Comparison of ENCODE assay signal across 10 cellular contexts in genomic region chr10:80468002-80468401, GRCh38. TPM values are rescaled to one million over a fixed set of nuclear protein-coding genes. Genes with fewer than 3 reads are reported as not detected.
DNase-seq lines count a peak whose midpoint lies in the region; ATAC-seq, FAIRE-seq and TF ChIP-seq lines count a peak whose summit lies in the region.
"Had no signal": no experiment of that assay in that cellular context is flagged by ENCODE, and none has a peak within 500 bp of the region (broad histone marks: within the 10 kb centered on the region; RNA-seq: fewer than 3 reads in every experiment).

No MANE protein-coding gene starts in this region.

- peaks cover 52 to 68% of the 10 kb centered on the region in 2 donors for H3K36me3 Mint-ChIP-seq in CD14-positive monocyte
- H3K36me3 Mint-ChIP-seq in effector memory CD8-positive, alpha-beta T cell (ENCODE audit: insufficient read depth) = peaks cover 38% of the 10 kb centered on the region
- peaks cover 5 to 29% (median 8%) of the 10 kb centered on the region in 3 donors for H3K36me3 Mint-ChIP-seq in naive thymus-derived CD8-positive, alpha-beta T cell

- H3K4me3 ChIP-seq in tibial artery = no peak overlapping the region
- H3K4me3 ChIP-seq: SK-N-MC had no signal

- H3K27me3 ChIP-seq in tibial artery = no peaks in the 10 kb centered on the region

- intact Hi-C loops in CD14-positive monocyte (cut with micrococcal nuclease) (no loop called here), tibial artery (cut with DNase I; ENCODE audit: low total_unique reads) (no loop called here)

- peaks cover 0 to 5% (median 0%) of the 10 kb centered on the region in 3 donors for H3K27me3 Mint-ChIP-seq in CD14-positive monocyte (ENCODE audit: low read depth in 3 of 3)
- no peaks in the 10 kb centered on the region for H3K27me3 Mint-ChIP-seq in effector memory CD8-positive, alpha-beta T cell
- no peaks in the 10 kb centered on the region for H3K27me3 Mint-ChIP-seq in naive thymus-derived CD8-positive, alpha-beta T cell

- no peaks in the 10 kb centered on the region for H3K9me3 ChIP-seq in tibial artery

- peak overlapping the region in 1 of 2 donors; percentile 3 for H3K27ac ChIP-seq in tibial artery
- H3K27ac ChIP-seq: SK-N-MC had no signal

- H3K4me3 Mint-ChIP-seq in CD14-positive monocyte = peak overlapping the region; percentile 27 to 35
- H3K4me3 Mint-ChIP-seq in effector memory CD8-positive, alpha-beta T cell = peak overlapping the region; percentile 92 to 97
- H3K4me3 Mint-ChIP-seq in naive thymus-derived CD8-positive, alpha-beta T cell = peak overlapping the region in 9 of 10 donors; percentile 85 to 99 (median 93)

- DNase-seq in CD14-positive monocyte (ENCODE audit: low spot score) = peak; percentile 44
- peak; percentile 63 to 72 for DNase-seq in activated CD4-positive, alpha-beta T cell treated with anti-CD3 and anti-CD28 coated beads for 4 hours
- DNase-seq in effector memory CD8-positive, alpha-beta T cell = peak in 2 of 3 experiments; percentile 47 to 55
- peak in 9 of 10 donors; percentile 44 to 84 (median 74) for DNase-seq in naive thymus-derived CD8-positive, alpha-beta T cell
- peak; percentile 72 to 75 for DNase-seq in tibial artery
- DNase-seq in GM12892 (ENCODE audit: insufficient read length) = no peak
- no peak for DNase-seq in RCC 7860 (ENCODE audit: low spot score)
- DNase-seq in NCI-H1694 (lab: John Stamatoyannopoulos, UW) = no peak

- ATAC-seq in effector memory CD8-positive, alpha-beta T cell (replicated peaks) = peak; percentile 48
- peak; percentile 41 to 67 for ATAC-seq in naive thymus-derived CD8-positive, alpha-beta T cell

- no peak for TF ChIP-seq POLR2A in GM12892 (IDR thresholded peaks at IDR 0.05; ENCODE audit: low read depth, low read length)

- no peak for FAIRE-seq in GM12892 (lab: Jason Lieb, UNC)
- no peak for FAIRE-seq in RCC 7860 (lab: Jason Lieb, UNC)
- FAIRE-seq: G401.6 had no signal

- H3K27ac Mint-ChIP-seq in CD14-positive monocyte = peak overlapping the region in 6 of 7 donors; percentile 66 to 94 (median 80)
- peak overlapping the region; percentile 92 to 93 for H3K27ac Mint-ChIP-seq in effector memory CD8-positive, alpha-beta T cell
- H3K27ac Mint-ChIP-seq in naive thymus-derived CD8-positive, alpha-beta T cell = peak overlapping the region; percentile 91 to 100 (median 97)

- peaks cover 0 to 68% (median 33%) of the 10 kb centered on the region in 4 donors for H3K4me1 ChIP-seq in tibial artery

- peaks cover 0 to 23% (median 12%) of the 10 kb centered on the region in 3 donors for H3K36me3 ChIP-seq in tibial artery

- no peak for TF ChIP-seq CTCF in CD14-positive monocyte (IDR thresholded peaks at IDR 0.05)
- no peak for TF ChIP-seq CTCF in tibial artery (IDR thresholded peaks at IDR 0.05)

- POLR2A ChIA-PET in naive thymus-derived CD8-positive, alpha-beta T cell (lab: Charles Lee) = interaction anchor here (0.7 to 37.5 kb wide), 8 partner anchors 9 to 1318 kb away, joined by 3 to 914 read pairs (median 22); partner anchors contain the start of genes PRXL2A and TSPAN14

- H3K9me3 Mint-ChIP-seq in CD14-positive monocyte = no peaks in the 10 kb centered on the region
- no peaks in the 10 kb centered on the region for H3K9me3 Mint-ChIP-seq in effector memory CD8-positive, alpha-beta T cell
- H3K9me3 Mint-ChIP-seq in naive thymus-derived CD8-positive, alpha-beta T cell = no peaks in the 10 kb centered on the region

- H3K4me1 Mint-ChIP-seq in CD14-positive monocyte = peaks cover 83% of the 10 kb centered on the region
- peaks cover 82 to 90% of the 10 kb centered on the region in 2 donors for H3K4me1 Mint-ChIP-seq in effector memory CD8-positive, alpha-beta T cell (ENCODE audit: low read depth in 2 of 2)
- H3K4me1 Mint-ChIP-seq in naive thymus-derived CD8-positive, alpha-beta T cell = peaks cover 51 to 98% (median 93%) of the 10 kb centered on the region in 4 donors

RNA-seq across cellular contexts. Expression of gene TSPAN14, which starts 13.9 kb away (rescaled TPM):
- 100 to 1,000 TPM; 123 to 160 TPM for polyA plus RNA-seq in CD14-positive monocyte
- total RNA-seq in naive thymus-derived CD8-positive, alpha-beta T cell = 100 to 1,000 TPM; 163 to 165 TPM
- 100 to 1,000 TPM; 152 to 293 (median 155) TPM for polyA plus RNA-seq in naive thymus-derived CD8-positive, alpha-beta T cell
- polyA plus RNA-seq in GM12892 (2012; ENCODE audit: missing spikeins) = 12.1 TPM

RNA-seq across cellular contexts. Expression of gene PRXL2A, which starts 59.7 kb away (rescaled TPM):
- polyA plus RNA-seq in CD14-positive monocyte = 1 to 10 TPM; 3.4 to 4.1 TPM
- 10 to 100 TPM; 10.2 to 11.6 TPM for total RNA-seq in naive thymus-derived CD8-positive, alpha-beta T cell
- 10 to 100 TPM; 13.8 to 21.3 (median 16.1) TPM for polyA plus RNA-seq in naive thymus-derived CD8-positive, alpha-beta T cell
- 25.5 TPM for polyA plus RNA-seq in GM12892 (2012; ENCODE audit: missing spikeins)

Comparison
In these comparisons a context has a peak if more than half of its experiments do, and no peak if none do; other contexts are left out.
1. DNase-seq: peak in CD14-positive monocyte (single experiment), activated CD4-positive, alpha-beta T cell treated with anti-CD3 and anti-CD28 coated beads for 4 hours (2 of 2), effector memory CD8-positive, alpha-beta T cell (2 of 3), naive thymus-derived CD8-positive, alpha-beta T cell (9 of 10) and tibial artery (2 of 2); none in GM12892 (single experiment), RCC 7860 (single experiment) and NCI-H1694 (single experiment).
2. H3K4me3 Mint-ChIP-seq: peak in every context shown above with its lines; median percentile 94 in effector memory CD8-positive, alpha-beta T cell; 93 in naive thymus-derived CD8-positive, alpha-beta T cell; 31 in CD14-positive monocyte.
3. Peak in every context shown above with its lines, with median percentiles within 50 percentile points of each other: H3K27ac Mint-ChIP-seq.